In the genomic region with DNA sequence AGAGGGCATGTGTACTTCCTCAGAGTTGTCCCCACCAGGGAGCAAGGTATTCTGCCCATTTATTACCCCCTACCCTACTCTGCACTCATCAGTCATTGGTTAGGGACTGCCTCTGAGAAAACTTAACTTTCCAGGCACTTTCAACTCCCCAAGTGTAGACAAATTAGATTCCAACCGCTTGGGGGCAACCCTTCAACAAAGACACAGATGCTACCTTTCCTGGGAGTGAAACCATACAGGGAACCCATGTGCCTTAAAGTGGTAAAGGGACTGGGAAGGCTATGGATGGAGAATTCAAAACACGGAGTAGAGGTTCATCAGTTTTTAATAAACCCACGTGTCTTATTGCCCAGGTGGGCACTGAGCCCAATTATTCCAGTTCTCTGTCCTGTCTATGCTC, we compare ENCODE assay signal across 8 cellular contexts. TPM values are rescaled to one million over a fixed set of nuclear protein-coding genes. Genes with fewer than 3 reads are reported as not detected.
A peak's percentile ranks its signal among the peaks of the same experiment; 100 is the strongest.
DNase-seq lines count a peak whose midpoint lies in the region; ATAC-seq, FAIRE-seq and TF ChIP-seq lines count a peak whose summit lies in the region.

No MANE protein-coding gene starts in this region.

- no peaks in the 10 kb centered on the region for H3K9me3 Mint-ChIP-seq in nephron progenitor cell
- H3K9me3 Mint-ChIP-seq in activated CD8-positive, alpha-beta memory T cell treated with anti-CD3 and anti-CD28 coated beads, Interleukin-2, amount 10 ng/mL, durations not matched to agents 7 days and 5 days (ENCODE audit: low read depth) = no peaks in the 10 kb centered on the region

- H3K27ac ChIP-seq in endothelial cell of umbilical vein (ENCODE audit: insufficient read depth, low read depth, low read length) = no peak overlapping the region

- peaks cover 0 to 5% of the 10 kb centered on the region in 2 experiments for H3K27me3 ChIP-seq in endothelial cell of umbilical vein (ENCODE audit: control insufficient read depth in 2 of 2, insufficient read depth in 2 of 2, low read length in 2 of 2)

- H3K9me1 ChIP-seq in endothelial cell of umbilical vein (replicated peaks; ENCODE audit: control insufficient read depth, extremely low read depth, insufficient read depth, low read length) = no peaks in the 10 kb centered on the region

- H4K20me1 ChIP-seq in endothelial cell of umbilical vein (replicated peaks; ENCODE audit: control insufficient read depth, extremely low read depth, insufficient read depth, low read length) = no peaks in the 10 kb centered on the region

- H3K36me3 ChIP-seq in endothelial cell of umbilical vein (ENCODE audit: control insufficient read depth in 2 of 2, extremely low read depth in 1 of 2, insufficient read depth in 2 of 2, low read length in 2 of 2) = no peaks in the 10 kb centered on the region

- H3K4me2 ChIP-seq in endothelial cell of umbilical vein (ENCODE audit: insufficient read depth, low read length) = no peak overlapping the region

- H3K27ac Mint-ChIP-seq in nephron progenitor cell = no peak overlapping the region
- no peak overlapping the region for H3K27ac Mint-ChIP-seq in activated CD8-positive, alpha-beta memory T cell treated with anti-CD3 and anti-CD28 coated beads, Interleukin-2, amount 10 ng/mL, durations not matched to agents 7 days and 5 days

- POLR2A ChIA-PET in endothelial cell of umbilical vein (lab: Charles Lee) = no interaction called here

- no peak overlapping the region for H2AFZ ChIP-seq in endothelial cell of umbilical vein (ENCODE audit: low read depth, low read length)

- TF ChIP-seq POLR2A in endothelial cell of umbilical vein (IDR thresholded peaks at IDR 0.05; ENCODE audit: low read depth, low read length) = no peak
- no peak for TF ChIP-seq POLR2A in GM12891 (IDR thresholded peaks at IDR 0.05; ENCODE audit: low read depth, low read length)

- peak; percentile 71 for FAIRE-seq in endothelial cell of umbilical vein (lab: Jason Lieb, UNC)
- no peak for FAIRE-seq in GM12891 (lab: Jason Lieb, UNC)

- H3K4me1 Mint-ChIP-seq in nephron progenitor cell = no peaks in the 10 kb centered on the region
- no peaks in the 10 kb centered on the region for H3K4me1 Mint-ChIP-seq in activated CD8-positive, alpha-beta memory T cell treated with anti-CD3 and anti-CD28 coated beads, Interleukin-2, amount 10 ng/mL, durations not matched to agents 7 days and 5 days

- TF ChIP-seq CTCF in GM12865 (IDR thresholded peaks at IDR 0.05; ENCODE audit: insufficient read depth, low read depth, low read length, missing control alignments) (no peak), endothelial cell of umbilical vein (IDR thresholded peaks at IDR 0.05; ENCODE audit: extremely low read depth in 1 of 2, insufficient read depth in 1 of 2, low read depth in 1 of 2, low read length in 2 of 2) (peak; percentile 35 to 50), nephron progenitor cell (IDR thresholded peaks at IDR 0.05) (peak; percentile 44)

- no peak overlapping the region for H3K4me3 ChIP-seq in GM12865 (ENCODE audit: low read depth, low read length)
- no peak overlapping the region for H3K4me3 ChIP-seq in endothelial cell of umbilical vein (replicated peaks in 1 of 3; ENCODE audit: insufficient read depth in 1 of 3, low read depth in 1 of 3, low read length in 3 of 3)

- no peaks in the 10 kb centered on the region for H3K36me3 Mint-ChIP-seq in nephron progenitor cell (ENCODE audit: low read depth)
- no peaks in the 10 kb centered on the region for H3K36me3 Mint-ChIP-seq in activated CD8-positive, alpha-beta memory T cell treated with anti-CD3 and anti-CD28 coated beads, Interleukin-2, amount 10 ng/mL, durations not matched to agents 7 days and 5 days

- intact Hi-C loops in endothelial cell of umbilical vein (cut with micrococcal nuclease) = loop anchor here (1.0 to 5.0 kb wide), 2 partner anchors 578 to 694 kb away; no protein-coding TSS in a partner anchor

- no peak overlapping the region for H3K9ac ChIP-seq in endothelial cell of umbilical vein (replicated peaks; ENCODE audit: extremely low read depth, insufficient read depth, low read length)

- no peak overlapping the region for H3K4me3 Mint-ChIP-seq in nephron progenitor cell
- H3K4me3 Mint-ChIP-seq in activated CD8-positive, alpha-beta memory T cell treated with anti-CD3 and anti-CD28 coated beads, Interleukin-2, amount 10 ng/mL, durations not matched to agents 7 days and 5 days = no peak overlapping the region

- no peaks in the 10 kb centered on the region for H3K4me1 ChIP-seq in endothelial cell of umbilical vein (ENCODE audit: control insufficient read depth, extremely low read depth, insufficient read depth, low read length)

- DNase-seq in GM12865 (ENCODE audit: low read depth) = peak; percentile 31
- peak; percentile 28 to 74 for DNase-seq in NCI-H526 (lab: John Stamatoyannopoulos, UW)
- peak; percentile 56 for DNase-seq in endothelial cell of umbilical vein (ENCODE audit: low read depth, low spot score)
- peak; percentile 27 for DNase-seq in nephron progenitor cell
- no peak for DNase-seq in NCI-H2227 treated with DMSO at 0.1 percent for 48 hours (lab: John Stamatoyannopoulos, UW)
- no peak for DNase-seq in activated CD8-positive, alpha-beta memory T cell treated with anti-CD3 and anti-CD28 coated beads, Interleukin-2, amount 10 ng/mL, durations not matched to agents 7 days and 5 days
- DNase-seq in GM12891 (ENCODE audit: insufficient read length, low spot score) = no peak

- H3K9me3 ChIP-seq in endothelial cell of umbilical vein (replicated peaks; ENCODE audit: control insufficient read depth, insufficient read depth, low read length) = no peaks in the 10 kb centered on the region

- CTCF ChIA-PET in endothelial cell of umbilical vein (lab: Charles Lee) = no interaction called here
- CTCF ChIA-PET in activated CD8-positive, alpha-beta memory T cell treated with anti-CD3 and anti-CD28 coated beads, Interleukin-2, amount 10 ng/mL, durations not matched to agents 7 days and 5 days (lab: Charles Lee) = no interaction called here

- H3K79me2 ChIP-seq in endothelial cell of umbilical vein (ENCODE audit: control insufficient read depth, insufficient read depth, low read length) = no peaks in the 10 kb centered on the region

- no peak for ATAC-seq in activated CD8-positive, alpha-beta memory T cell treated with anti-CD3 and anti-CD28 coated beads, Interleukin-2, amount 10 ng/mL, durations not matched to agents 7 days and 5 days
- no peak for ATAC-seq in HG02623 (IDR thresholded peaks at IDR 0.05; ENCODE audit: unreplicated experiment)

- dilution Hi-C loops in endothelial cell of umbilical vein (cut with MboI; ENCODE audit: extremely low pct_ligation_motif_present, low sequenced_read_pairs) = no loop called here

- no TSS peak for BruUV-seq in endothelial cell of umbilical vein (replicated peaks; lab: Mats Ljungman, UMichigan)

- no peaks in the 10 kb centered on the region for H3K27me3 Mint-ChIP-seq in nephron progenitor cell (ENCODE audit: low read depth, poor library complexity)
- no peaks in the 10 kb centered on the region for H3K27me3 Mint-ChIP-seq in activated CD8-positive, alpha-beta memory T cell treated with anti-CD3 and anti-CD28 coated beads, Interleukin-2, amount 10 ng/mL, durations not matched to agents 7 days and 5 days

TF ChIP-seq in endothelial cell of umbilical vein, 7 proteins besides CTCF, POLR2A, EP300 and RAD21:
- TF ChIP-seq MYC (IDR thresholded peaks at IDR 0.05; ENCODE audit: low read depth, low read length) (no peak), EZH2 (IDR thresholded peaks at IDR 0.05; ENCODE audit: borderline replicate concordance, low read depth, low read length, severe bottlenecking) (no peak), FOS (IDR thresholded peaks at IDR 0.05; ENCODE audit: borderline replicate concordance, insufficient read depth, low read length) (no peak), GATA2 (IDR thresholded peaks at IDR 0.05; ENCODE audit: insufficient read depth, insufficient read length, low read depth, low read length) (no peak), POLR2AphosphoS5 (IDR thresholded peaks at IDR 0.05; ENCODE audit: insufficient read depth, low read depth, low read length) (no peak), JUN (IDR thresholded peaks at IDR 0.05; ENCODE audit: borderline replicate concordance, insufficient read depth, insufficient read length, low read depth) (no peak)
- TF ChIP-seq, protein P1, sequence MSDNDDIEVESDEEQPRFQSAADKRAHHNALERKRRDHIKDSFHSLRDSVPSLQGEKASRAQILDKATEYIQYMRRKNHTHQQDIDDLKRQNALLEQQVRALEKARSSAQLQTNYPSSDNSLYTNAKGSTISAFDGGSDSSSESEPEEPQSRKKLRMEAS (IDR thresholded peaks at IDR 0.05; ENCODE audit: insufficient read depth, insufficient read length) = no peak

TF ChIP-seq in GM12891, 5 proteins besides CTCF, POLR2A, EP300 and RAD21:
- no peak for TF ChIP-seq TAF1 (IDR thresholded peaks at IDR 0.05; ENCODE audit: low read depth, low read length)
- no peak for TF ChIP-seq POU2F2 (IDR thresholded peaks at IDR 0.05; ENCODE audit: low read depth, low read length)
- no peak for TF ChIP-seq SPI1 (IDR thresholded peaks at IDR 0.05; ENCODE audit: low read depth, low read length)
- TF ChIP-seq PAX5 (IDR thresholded peaks at IDR 0.05; ENCODE audit: insufficient read depth, low read length, severe bottlenecking) = no peak
- no peak for TF ChIP-seq POLR2AphosphoS5 (IDR thresholded peaks at IDR 0.05; ENCODE audit: low read depth, low read length)

RNA-seq across cellular contexts. Expression of a gene that starts 19.4 kb away (rescaled TPM):
- 32.8 and 45.4 TPM in 2 replicates for total RNA-seq in endothelial cell of umbilical vein
- 32.1 and 37.0 TPM in 2 replicates for polyA plus RNA-seq in endothelial cell of umbilical vein
- polyA plus RNA-seq in endothelial cell of umbilical vein (2011; cell fraction: cytosol; rRNA removed) = 26.5 and 27.0 TPM in 2 replicates
- polyA plus RNA-seq in endothelial cell of umbilical vein (2011; cell fraction: nucleus; rRNA removed) = 12.2 TPM in 2 replicates
- polyA plus RNA-seq in endothelial cell of umbilical vein (2012) = 36.8 and 39.0 TPM in 2 replicates
- polyA minus RNA-seq in endothelial cell of umbilical vein = 13.0 and 14.5 TPM in 2 replicates
- 14.2 TPM for polyA minus RNA-seq in endothelial cell of umbilical vein (2011; cell fraction: cytosol; rRNA and poly(A)+ RNA removed)
- polyA minus RNA-seq in endothelial cell of umbilical vein (2011; cell fraction: nucleus; rRNA and poly(A)+ RNA removed) = 28.0 and 32.0 TPM in 2 replicates
- under 1 TPM; 0.77 to 0.82 TPM for total RNA-seq in activated CD8-positive, alpha-beta memory T cell treated with anti-CD3 and anti-CD28 coated beads, Interleukin-2, amount 10 ng/mL, durations not matched to agents 7 days and 5 days
- 18.8 TPM for polyA plus RNA-seq in GM12891 (2012; ENCODE audit: low read depth, missing spikeins)

Comparison
In these comparisons a context has a peak if more than half of its experiments do, and no peak if none do; other contexts are left out.
1. DNase-seq: peak in GM12865 (single experiment), NCI-H526 (2 of 2), endothelial cell of umbilical vein (single experiment) and nephron progenitor cell (single experiment); none in NCI-H2227 treated with DMSO at 0.1 percent for 48 hours (single experiment), activated CD8-positive, alpha-beta memory T cell treated with anti-CD3 and anti-CD28 coated beads, Interleukin-2, amount 10 ng/mL, durations not matched to agents 7 days and 5 days (single experiment) and GM12891 (single experiment).
2. RNA of a gene that starts 19.4 kb away (total RNA-seq): 32.8 to 45.4 TPM in endothelial cell of umbilical vein; 0.77 to 0.82 TPM in activated CD8-positive, alpha-beta memory T cell treated with anti-CD3 and anti-CD28 coated beads, Interleukin-2, amount 10 ng/mL, durations not matched to agents 7 days and 5 days; every median in the first group is over 10 times any median in the second.